ENCODE assay signal across 14 cellular contexts in genomic region chr11:43327987-43328386, GRCh38. TPM values are rescaled to one million over a fixed set of nuclear protein-coding genes. Genes with fewer than 3 reads are reported as not detected.
DNase-seq lines count a peak whose midpoint lies in the region; ATAC-seq and TF ChIP-seq lines count a peak whose summit lies in the region.
"Had no signal": no experiment of that assay in that cellular context is flagged by ENCODE, and none has a peak within 500 bp of the region (broad histone marks: within the 10 kb centered on the region; RNA-seq: fewer than 3 reads in every experiment).

No MANE protein-coding gene starts in this region.

- H3K27ac ChIP-seq in brain microvascular endothelial cell: no peak overlapping the region
- no peak overlapping the region for H3K27ac ChIP-seq in ascending aorta
- H3K27ac ChIP-seq: heart left ventricle, PC-9, uterus had no signal

- peak; percentile 65 for ATAC-seq in left colon
- ATAC-seq in GM19324 (IDR thresholded peaks at IDR 0.05; ENCODE audit: low FRiP score, unreplicated experiment): no peak
- ATAC-seq: heart left ventricle had no signal

- intact Hi-C loops in left colon (cut with DNase I, micrococcal nuclease) (no loop called here), ascending aorta (cut with DNase I) (no loop called here)

- no peaks in the 10 kb centered on the region for H3K4me1 ChIP-seq in ascending aorta
- H3K4me1 ChIP-seq: heart left ventricle, uterus had no signal

- TF ChIP-seq CTCF in brain microvascular endothelial cell (IDR thresholded peaks at IDR 0.05; ENCODE audit: low read depth, low read length, missing control alignments) (no peak), ascending aorta (IDR thresholded peaks at IDR 0.05) (no peak)

- H3K27me3 ChIP-seq in brain microvascular endothelial cell (replicated peaks) (no peaks in the 10 kb centered on the region), ascending aorta (no peaks in the 10 kb centered on the region)
- H3K27me3 ChIP-seq: heart left ventricle, uterus had no signal

- DNase-seq in COLO829 (ENCODE audit: low spot score): peak; percentile 34
- peak; percentile 48 for DNase-seq in LoVo (ENCODE audit: low spot score)
- DNase-seq in brain microvascular endothelial cell: peak; percentile 100
- no peak for DNase-seq in left colon
- no peak for DNase-seq in ascending aorta (ENCODE audit: low spot score in 2 of 2)
- DNase-seq in NCI-H2081 treated with DMSO at 0.1 percent for 48 hours (lab: John Stamatoyannopoulos, UW): no peak
- DNase-seq in hippocampal formation (lab: John Stamatoyannopoulos, UW): no peak
- DNase-seq: activated CD4-positive, alpha-beta T cell treated with anti-CD3 and anti-CD28 coated beads, Interleukin-2, amount 10 ng/mL, durations not matched to agents 24 days and 14 days; activated naive CD8-positive, alpha-beta T cell treated with anti-CD3 and anti-CD28 coated beads, Interleukin-2, amount 10 ng/mL, durations not matched to agents 7 days and 5 days; heart left ventricle; Kasumi-1; uterus had no signal

- no peaks in the 10 kb centered on the region for H3K9me3 ChIP-seq in ascending aorta
- H3K9me3 ChIP-seq: heart left ventricle, uterus had no signal

- H3K36me3 ChIP-seq in brain microvascular endothelial cell (replicated peaks) (peaks cover 58% of the 10 kb centered on the region), ascending aorta (peaks cover 84 to 95% of the 10 kb centered on the region in 2 donors)
- H3K36me3 ChIP-seq: uterus had no signal

- no peak overlapping the region for H3K4me3 ChIP-seq in brain microvascular endothelial cell (ENCODE audit: low read depth, low read length)
- H3K4me3 ChIP-seq in ascending aorta: no peak overlapping the region
- H3K4me3 ChIP-seq: heart left ventricle, PC-9, uterus had no signal

- in situ Hi-C loops in brain microvascular endothelial cell (cut with HindIII; ENCODE audit: low pct_ligation_motif_present, low sequenced_read_pairs): no loop called here

RNA-seq across cellular contexts. Expression of gene API5, which starts 16.2 kb away (rescaled TPM):
- total RNA-seq in left colon (10 to 100 TPM; 74.3 to 78.7 TPM), ascending aorta (21.0 TPM)

RNA-seq across cellular contexts. Expression of gene TTC17, which starts 30.7 kb away (rescaled TPM):
- 10 to 100 TPM; 69.6 to 85.7 TPM for total RNA-seq in left colon
- 60.3 TPM for total RNA-seq in ascending aorta

Comparison
In these comparisons a context has a peak if more than half of its experiments do, and no peak if none do; other contexts are left out.
1. DNase-seq: peak in COLO829 (single experiment), LoVo (single experiment) and brain microvascular endothelial cell (single experiment); none in left colon (0 of 2), ascending aorta (0 of 2), NCI-H2081 treated with DMSO at 0.1 percent for 48 hours (single experiment) and hippocampal formation (0 of 2).